In the genomic region with DNA sequence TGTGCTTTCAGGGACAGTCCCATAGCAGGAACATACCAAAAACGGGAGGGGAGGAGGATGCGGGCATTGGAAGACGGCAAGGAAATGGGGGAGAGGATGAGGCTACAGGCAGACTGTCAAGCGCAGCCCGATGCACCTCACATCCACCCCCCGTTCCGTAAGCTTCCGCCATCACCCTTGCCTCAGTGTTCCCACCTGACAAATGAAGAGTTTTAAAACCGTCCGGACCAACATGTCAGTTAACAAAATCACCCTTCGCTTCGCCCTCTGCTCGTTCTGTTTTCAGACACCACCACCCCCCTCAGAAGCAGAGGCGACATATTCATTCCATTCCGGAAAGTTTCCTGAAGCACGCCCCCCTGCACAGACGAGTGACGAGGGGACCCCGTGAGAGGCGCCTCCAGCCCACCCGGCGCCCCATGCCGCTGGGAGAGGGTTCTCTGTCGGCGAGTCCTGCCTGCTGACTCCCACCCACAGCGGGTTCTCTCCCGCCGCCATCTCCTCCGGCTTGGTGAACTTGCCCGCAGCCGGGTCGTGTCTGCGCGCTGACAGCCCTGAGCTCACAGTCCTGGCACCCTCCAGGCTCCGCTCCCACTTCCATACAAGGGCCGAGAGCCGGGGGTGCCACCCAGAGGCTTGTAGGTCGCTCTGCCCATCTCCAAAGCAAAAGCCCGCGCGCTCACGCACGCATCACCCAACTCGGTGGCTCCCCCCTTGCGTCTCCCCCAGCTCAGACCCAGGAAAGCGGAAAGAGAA, we compare ENCODE assay signal across 1 cellular context.
A peak's percentile ranks its signal among the peaks of the same experiment; 100 is the strongest.
TF ChIP-seq lines count a peak whose summit lies in the region.

No MANE protein-coding gene starts in this region.

TF ChIP-seq in H1, 55 proteins besides CTCF, POLR2A, EP300 and RAD21 (continued from another document):
- TF ChIP-seq RNF2 (IDR thresholded peaks at IDR 0.05; ENCODE audit: borderline replicate concordance, low read depth, low read length, missing control alignments, poor library complexity, severe bottlenecking) (no peak), KDM5A (IDR thresholded peaks at IDR 0.05; ENCODE audit: low read length) (no peak), TCF12 (IDR thresholded peaks at IDR 0.05; ENCODE audit: low read depth, low read length) (no peak), HDAC2 (IDR thresholded peaks at IDR 0.05; ENCODE audit: borderline replicate concordance in 1 of 2, low read depth in 2 of 2, low read length in 2 of 2) (no peak), ASH2L (IDR thresholded peaks at IDR 0.05; ENCODE audit: low read length) (peak; percentile 2), MAX (IDR thresholded peaks at IDR 0.05) (no peak), SAP30 (IDR thresholded peaks at IDR 0.05; ENCODE audit: insufficient read depth, insufficient replicate concordance, low read length) (no peak), RBBP5 (IDR thresholded peaks at IDR 0.05; ENCODE audit: borderline replicate concordance, low read depth, low read length) (no peak), BACH1 (IDR thresholded peaks at IDR 0.05; ENCODE audit: low read length) (no peak), CHD1 (IDR thresholded peaks at IDR 0.05; ENCODE audit: low read depth, low read length) (peak; percentile 62; the same call in 1 of the 2 replicates), SP1 (IDR thresholded peaks at IDR 0.05; ENCODE audit: low read depth, low read length) (no peak), ZNF274 (IDR thresholded peaks at IDR 0.05; ENCODE audit: borderline replicate concordance, extremely low read depth, low read length) (no peak), SIN3A (conservative IDR thresholded peaks at IDR 0.05 in 1 of 2, IDR thresholded peaks at IDR 0.05 in 1 of 2; ENCODE audit: low read depth in 1 of 2, low read length in 2 of 2) (0 out of 4 replicates have a peak, but pooled peaks of 1 of the 2 experiments have one; percentile 32), GABPA (IDR thresholded peaks at IDR 0.05; ENCODE audit: borderline replicate concordance, insufficient read depth, low read length) (no peak), RXRA (IDR thresholded peaks at IDR 0.05; ENCODE audit: insufficient read depth, low read depth, low read length) (no peak), YY1 (IDR thresholded peaks at IDR 0.05; ENCODE audit: low read depth, low read length) (no peak), SUZ12 (IDR thresholded peaks at IDR 0.05; ENCODE audit: low read length) (0 out of 2 replicates have a peak, but pooled peaks have one; percentile 8), KDM4A (IDR thresholded peaks at IDR 0.05; ENCODE audit: low read depth, low read length, severe bottlenecking) (peak; percentile 48), E2F6 (IDR thresholded peaks at IDR 0.05) (no peak), JUND (IDR thresholded peaks at IDR 0.05; ENCODE audit: low read length) (peak; percentile 70; the same call in 1 of the 2 replicates), CREB1 (IDR thresholded peaks at IDR 0.05) (no peak)
- TF ChIP-seq, protein P1, sequence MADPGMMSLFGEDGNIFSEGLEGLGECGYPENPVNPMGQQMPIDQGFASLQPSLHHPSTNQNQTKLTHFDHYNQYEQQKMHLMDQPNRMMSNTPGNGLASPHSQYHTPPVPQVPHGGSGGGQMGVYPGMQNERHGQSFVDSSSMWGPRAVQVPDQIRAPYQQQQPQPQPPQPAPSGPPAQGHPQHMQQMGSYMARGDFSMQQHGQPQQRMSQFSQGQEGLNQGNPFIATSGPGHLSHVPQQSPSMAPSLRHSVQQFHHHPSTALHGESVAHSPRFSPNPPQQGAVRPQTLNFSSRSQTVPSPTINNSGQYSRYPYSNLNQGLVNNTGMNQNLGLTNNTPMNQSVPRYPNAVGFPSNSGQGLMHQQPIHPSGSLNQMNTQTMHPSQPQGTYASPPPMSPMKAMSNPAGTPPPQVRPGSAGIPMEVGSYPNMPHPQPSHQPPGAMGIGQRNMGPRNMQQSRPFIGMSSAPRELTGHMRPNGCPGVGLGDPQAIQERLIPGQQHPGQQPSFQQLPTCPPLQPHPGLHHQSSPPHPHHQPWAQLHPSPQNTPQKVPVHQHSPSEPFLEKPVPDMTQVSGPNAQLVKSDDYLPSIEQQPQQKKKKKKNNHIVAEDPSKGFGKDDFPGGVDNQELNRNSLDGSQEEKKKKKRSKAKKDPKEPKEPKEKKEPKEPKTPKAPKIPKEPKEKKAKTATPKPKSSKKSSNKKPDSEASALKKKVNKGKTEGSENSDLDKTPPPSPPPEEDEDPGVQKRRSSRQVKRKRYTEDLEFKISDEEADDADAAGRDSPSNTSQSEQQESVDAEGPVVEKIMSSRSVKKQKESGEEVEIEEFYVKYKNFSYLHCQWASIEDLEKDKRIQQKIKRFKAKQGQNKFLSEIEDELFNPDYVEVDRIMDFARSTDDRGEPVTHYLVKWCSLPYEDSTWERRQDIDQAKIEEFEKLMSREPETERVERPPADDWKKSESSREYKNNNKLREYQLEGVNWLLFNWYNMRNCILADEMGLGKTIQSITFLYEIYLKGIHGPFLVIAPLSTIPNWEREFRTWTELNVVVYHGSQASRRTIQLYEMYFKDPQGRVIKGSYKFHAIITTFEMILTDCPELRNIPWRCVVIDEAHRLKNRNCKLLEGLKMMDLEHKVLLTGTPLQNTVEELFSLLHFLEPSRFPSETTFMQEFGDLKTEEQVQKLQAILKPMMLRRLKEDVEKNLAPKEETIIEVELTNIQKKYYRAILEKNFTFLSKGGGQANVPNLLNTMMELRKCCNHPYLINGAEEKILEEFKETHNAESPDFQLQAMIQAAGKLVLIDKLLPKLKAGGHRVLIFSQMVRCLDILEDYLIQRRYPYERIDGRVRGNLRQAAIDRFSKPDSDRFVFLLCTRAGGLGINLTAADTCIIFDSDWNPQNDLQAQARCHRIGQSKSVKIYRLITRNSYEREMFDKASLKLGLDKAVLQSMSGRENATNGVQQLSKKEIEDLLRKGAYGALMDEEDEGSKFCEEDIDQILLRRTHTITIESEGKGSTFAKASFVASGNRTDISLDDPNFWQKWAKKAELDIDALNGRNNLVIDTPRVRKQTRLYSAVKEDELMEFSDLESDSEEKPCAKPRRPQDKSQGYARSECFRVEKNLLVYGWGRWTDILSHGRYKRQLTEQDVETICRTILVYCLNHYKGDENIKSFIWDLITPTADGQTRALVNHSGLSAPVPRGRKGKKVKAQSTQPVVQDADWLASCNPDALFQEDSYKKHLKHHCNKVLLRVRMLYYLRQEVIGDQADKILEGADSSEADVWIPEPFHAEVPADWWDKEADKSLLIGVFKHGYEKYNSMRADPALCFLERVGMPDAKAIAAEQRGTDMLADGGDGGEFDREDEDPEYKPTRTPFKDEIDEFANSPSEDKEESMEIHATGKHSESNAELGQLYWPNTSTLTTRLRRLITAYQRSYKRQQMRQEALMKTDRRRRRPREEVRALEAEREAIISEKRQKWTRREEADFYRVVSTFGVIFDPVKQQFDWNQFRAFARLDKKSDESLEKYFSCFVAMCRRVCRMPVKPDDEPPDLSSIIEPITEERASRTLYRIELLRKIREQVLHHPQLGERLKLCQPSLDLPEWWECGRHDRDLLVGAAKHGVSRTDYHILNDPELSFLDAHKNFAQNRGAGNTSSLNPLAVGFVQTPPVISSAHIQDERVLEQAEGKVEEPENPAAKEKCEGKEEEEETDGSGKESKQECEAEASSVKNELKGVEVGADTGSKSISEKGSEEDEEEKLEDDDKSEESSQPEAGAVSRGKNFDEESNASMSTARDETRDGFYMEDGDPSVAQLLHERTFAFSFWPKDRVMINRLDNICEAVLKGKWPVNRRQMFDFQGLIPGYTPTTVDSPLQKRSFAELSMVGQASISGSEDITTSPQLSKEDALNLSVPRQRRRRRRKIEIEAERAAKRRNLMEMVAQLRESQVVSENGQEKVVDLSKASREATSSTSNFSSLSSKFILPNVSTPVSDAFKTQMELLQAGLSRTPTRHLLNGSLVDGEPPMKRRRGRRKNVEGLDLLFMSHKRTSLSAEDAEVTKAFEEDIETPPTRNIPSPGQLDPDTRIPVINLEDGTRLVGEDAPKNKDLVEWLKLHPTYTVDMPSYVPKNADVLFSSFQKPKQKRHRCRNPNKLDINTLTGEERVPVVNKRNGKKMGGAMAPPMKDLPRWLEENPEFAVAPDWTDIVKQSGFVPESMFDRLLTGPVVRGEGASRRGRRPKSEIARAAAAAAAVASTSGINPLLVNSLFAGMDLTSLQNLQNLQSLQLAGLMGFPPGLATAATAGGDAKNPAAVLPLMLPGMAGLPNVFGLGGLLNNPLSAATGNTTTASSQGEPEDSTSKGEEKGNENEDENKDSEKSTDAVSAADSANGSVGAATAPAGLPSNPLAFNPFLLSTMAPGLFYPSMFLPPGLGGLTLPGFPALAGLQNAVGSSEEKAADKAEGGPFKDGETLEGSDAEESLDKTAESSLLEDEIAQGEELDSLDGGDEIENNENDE (IDR thresholded peaks at IDR 0.05; ENCODE audit: insufficient replicate concordance, low read length) = no peak
